ENCODE assay signal across 20 cellular contexts in the genomic region with DNA sequence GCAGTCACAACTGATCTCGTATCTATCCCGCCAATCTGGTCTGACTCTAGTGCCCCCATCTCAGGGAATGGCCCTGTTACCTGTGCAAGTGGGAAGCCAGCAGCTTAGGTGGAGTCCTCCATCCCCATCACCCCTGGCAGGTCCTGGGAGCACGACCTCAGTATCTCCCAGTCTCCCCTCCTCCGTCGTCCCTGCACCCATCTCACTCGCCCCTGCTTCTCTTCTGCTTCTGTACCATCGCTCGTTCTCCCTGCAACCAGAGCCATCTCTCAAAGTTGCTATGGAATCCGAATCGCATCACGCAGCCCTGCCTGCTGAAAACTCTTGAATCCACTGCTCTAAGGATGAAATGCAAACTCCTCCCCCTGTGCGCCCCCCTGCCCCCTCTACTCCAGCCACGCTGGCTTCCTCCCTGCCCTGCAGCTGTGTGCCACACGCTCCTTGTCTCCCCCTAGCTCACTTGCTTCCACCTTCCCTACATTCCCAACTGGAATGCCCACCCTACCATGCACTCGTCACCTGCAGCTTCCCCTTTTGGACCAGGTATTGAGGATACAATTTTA.
DNase-seq lines count a peak whose midpoint lies in the region; ATAC-seq, FAIRE-seq and TF ChIP-seq lines count a peak whose summit lies in the region.
"Had no signal": no experiment of that assay in that cellular context is flagged by ENCODE, and none has a peak within 500 bp of the region (broad histone marks: within the 10 kb centered on the region; RNA-seq: fewer than 3 reads in every experiment).

No MANE protein-coding gene starts in this region.

- WGBS in GM12878 (ENCODE audit: insufficient coverage, insufficient replicate concordance, low lambda C conversion rate, missing lambda C conversion rate), result 91% methylated on average over 15 of the region's 15 CpGs
- 91 to 94% methylated on average over 14 to 15 of the region's 15 CpGs for WGBS in esophagus squamous epithelium, 2 donors

- no peaks in the 10 kb centered on the region for H3K27me3 Mint-ChIP-seq in stimulated activated naive CD8-positive, alpha-beta T cell treated with anti-CD3 and anti-CD28 coated beads, Interleukin-15, Interleukin-2, amounts not matched to agents 100 ng/mL and 50 ng/mL, for 24 hours
- H3K27me3 Mint-ChIP-seq in stimulated activated naive CD8-positive, alpha-beta T cell treated with anti-CD3 and anti-CD28 coated beads, Interleukin-15, amount 100 ng/mL, for 72 hours, result no peaks in the 10 kb centered on the region
- H3K27me3 Mint-ChIP-seq in nephron (ENCODE audit: low read depth), result peaks cover 4% of the 10 kb centered on the region
- H3K27me3 Mint-ChIP-seq: activated CD4-positive, alpha-beta T cell treated with anti-CD3 and anti-CD28 coated beads for 36 hours had no signal

- H3K27me3 ChIP-seq in GM12878 (replicated peaks in 1 of 2; ENCODE audit: control insufficient read depth in 2 of 2, insufficient read depth in 2 of 2, low read length in 1 of 2), result no peaks in the 10 kb centered on the region
- H3K27me3 ChIP-seq in esophagus squamous epithelium, result no peaks in the 10 kb centered on the region
- H3K27me3 ChIP-seq: esophagus muscularis mucosa had no signal

- H3K27ac ChIP-seq in GM12878 (ENCODE audit: control insufficient read depth, insufficient read depth) (peak overlapping the region; percentile 77; the same call in 1 of the 2 replicates), esophagus squamous epithelium (peak overlapping the region in 2 of 4 donors; percentile 47 to 58)

- H3K4me1 Mint-ChIP-seq in stimulated activated naive CD8-positive, alpha-beta T cell treated with anti-CD3 and anti-CD28 coated beads, Interleukin-15, Interleukin-2, amounts not matched to agents 100 ng/mL and 50 ng/mL, for 24 hours (ENCODE audit: low read depth), result peaks cover 17% of the 10 kb centered on the region
- H3K4me1 Mint-ChIP-seq in stimulated activated naive CD8-positive, alpha-beta T cell treated with anti-CD3 and anti-CD28 coated beads, Interleukin-15, amount 100 ng/mL, for 72 hours, result peaks cover 12% of the 10 kb centered on the region
- H3K4me1 Mint-ChIP-seq in nephron, result peaks cover 44% of the 10 kb centered on the region
- H3K4me1 Mint-ChIP-seq: activated CD4-positive, alpha-beta T cell treated with anti-CD3 and anti-CD28 coated beads for 36 hours; activated naive CD4-positive, alpha-beta T cell treated with anti-CD3 and anti-CD28 coated beads, Interleukin-2, amount 10 ng/mL, durations not matched to agents 7 days and 5 days had no signal

- H3K4me2 ChIP-seq in GM12878 (ENCODE audit: control insufficient read depth, insufficient read depth), result peak overlapping the region; percentile 49; the same call in 1 of the 2 replicates

- H3K4me3 ChIP-seq in GM12878, result no peak overlapping the region
- no peak overlapping the region for H3K4me3 ChIP-seq in esophagus squamous epithelium
- H3K4me3 ChIP-seq: esophagus muscularis mucosa, lung had no signal

- SMC1A ChIA-PET in GM12878 (lab: Charles Lee; ENCODE audit: uncharacterized antibody, unreplicated experiment), result interaction anchor here (0.6 to 11.1 kb wide), 9 partner anchors 10 to 173 kb away, joined by 3 to 110 read pairs (median 5); no protein-coding TSS in a partner anchor

- no peak overlapping the region for H3K9ac ChIP-seq in GM12878 (ENCODE audit: control insufficient read depth, insufficient read depth, low read length)

- peaks cover 3% of the 10 kb centered on the region; the same call in 2 of the 3 replicates for H3K9me3 ChIP-seq in GM12878 (replicated peaks; ENCODE audit: control insufficient read depth, insufficient read depth, low read length)
- no peaks in the 10 kb centered on the region for H3K9me3 ChIP-seq in esophagus squamous epithelium

- H3K4me1 ChIP-seq in GM12878 (ENCODE audit: control insufficient read depth, insufficient read depth, low read length) (peaks cover 47% of the 10 kb centered on the region), esophagus squamous epithelium (peaks cover 4 to 35% (median 8%) of the 10 kb centered on the region in 3 donors)

- in situ Hi-C loops in GM12878 (cut with MboI), result no loop called here

- H3K9me3 Mint-ChIP-seq in stimulated activated naive CD8-positive, alpha-beta T cell treated with anti-CD3 and anti-CD28 coated beads, Interleukin-15, Interleukin-2, amounts not matched to agents 100 ng/mL and 50 ng/mL, for 24 hours, result no peaks in the 10 kb centered on the region
- no peaks in the 10 kb centered on the region for H3K9me3 Mint-ChIP-seq in stimulated activated naive CD8-positive, alpha-beta T cell treated with anti-CD3 and anti-CD28 coated beads, Interleukin-15, amount 100 ng/mL, for 72 hours
- peaks cover 3% of the 10 kb centered on the region for H3K9me3 Mint-ChIP-seq in nephron

- BruUV-seq in GM12878 (replicated peaks; lab: Mats Ljungman, UMichigan), result no TSS peak

- intact Hi-C loops in GM12878 (cut with micrococcal nuclease; ENCODE audit: unreplicated experiment), result loop anchor here (5.0 kb wide), 1 partner anchor 75 kb away; no protein-coding TSS in a partner anchor
- intact Hi-C loops in esophagus squamous epithelium (cut with DNase I), result no loop called here

- no peak for TF ChIP-seq CTCF in GM12878 (IDR thresholded peaks at IDR 0.05 in 2 of 3, conservative IDR thresholded peaks at IDR 0.05 in 1 of 3; ENCODE audit: control insufficient read depth in 2 of 3, extremely low read depth in 1 of 3, insufficient read depth in 1 of 3, low read depth in 3 of 3, low read length in 3 of 3)
- TF ChIP-seq CTCF in nephron (IDR thresholded peaks at IDR 0.05; ENCODE audit: unreplicated experiment in 3 of 3), result no peak
- TF ChIP-seq CTCF in esophagus squamous epithelium (IDR thresholded peaks at IDR 0.05), result no peak

- H4K20me1 ChIP-seq in GM12878 (ENCODE audit: control insufficient read depth, insufficient read depth), result no peaks in the 10 kb centered on the region

- RAD21 ChIA-PET in GM12878 (lab: Charles Lee; ENCODE audit: unreplicated experiment), result interaction anchor here (1.5 to 2.0 kb wide), 2 partner anchors 33 to 37 kb away, joined by 5 to 8 read pairs; no protein-coding TSS in a partner anchor

- TF ChIP-seq EP300 in GM12878 (IDR thresholded peaks at IDR 0.05; ENCODE audit: borderline replicate concordance in 1 of 2, control insufficient read depth in 1 of 2, low read depth in 2 of 2, low read length in 2 of 2), result no peak

- POLR2A ChIA-PET in GM12878 (lab: Charles Lee), result interaction anchor here (0.6 to 2.0 kb wide), 3 partner anchors 11 to 53 kb away, joined by 4 to 12 read pairs (median 5); no protein-coding TSS in a partner anchor

- CTCF ChIA-PET in GM12878 (lab: Yijun Ruan, JAX), result interaction anchor here (0.9 to 3.6 kb wide), 4 partner anchors 17 to 214 kb away, joined by 3 to 16 read pairs (median 4); no protein-coding TSS in a partner anchor

- TF ChIP-seq POLR2A in GM12878 (IDR thresholded peaks at IDR 0.05; ENCODE audit: low read depth, low read length) (peak; percentile 43; the same call in 1 of the 2 replicates), esophagus squamous epithelium (IDR thresholded peaks at IDR 0.05) (no peak)

- H3K4me3 Mint-ChIP-seq in stimulated activated naive CD8-positive, alpha-beta T cell treated with anti-CD3 and anti-CD28 coated beads, Interleukin-15, Interleukin-2, amounts not matched to agents 100 ng/mL and 50 ng/mL, for 24 hours, result no peak overlapping the region
- no peak overlapping the region for H3K4me3 Mint-ChIP-seq in stimulated activated naive CD8-positive, alpha-beta T cell treated with anti-CD3 and anti-CD28 coated beads, Interleukin-15, amount 100 ng/mL, for 72 hours
- H3K4me3 Mint-ChIP-seq in nephron, result no peak overlapping the region
- H3K4me3 Mint-ChIP-seq: activated CD4-positive, alpha-beta T cell treated with anti-CD3 and anti-CD28 coated beads for 36 hours; activated naive CD4-positive, alpha-beta T cell treated with anti-CD3 and anti-CD28 coated beads, Interleukin-2, amount 10 ng/mL, durations not matched to agents 7 days and 5 days; naive thymus-derived CD4-positive, alpha-beta T cell had no signal

- DNase-seq in stimulated activated naive CD8-positive, alpha-beta T cell treated with anti-CD3 and anti-CD28 coated beads, Interleukin-15, amount 100 ng/mL, for 72 hours, result no peak
- no peak for DNase-seq in GM12878 (ENCODE audit: low read depth, low spot score)
- DNase-seq in RKO (ENCODE audit: low spot score), result no peak
- DNase-seq in esophagus squamous epithelium (lab: John Stamatoyannopoulos, UW), result no peak
- no peak for DNase-seq in DMS53 treated with DMSO at 0.1 percent for 48 hours (lab: John Stamatoyannopoulos, UW; ENCODE audit: unreplicated experiment)
- DNase-seq: activated CD4-positive, alpha-beta T cell treated with anti-CD3 and anti-CD28 coated beads for 36 hours; activated CD8-positive, alpha-beta memory T cell treated with anti-CD3 and anti-CD28 coated beads, Interleukin-2, amount 50 U/mL, for 48 hours; activated naive CD4-positive, alpha-beta T cell treated with anti-CD3 and anti-CD28 coated beads, Interleukin-2, amount 10 ng/mL, durations not matched to agents 7 days and 5 days; EL; naive thymus-derived CD4-positive, alpha-beta T cell; NCI-H1436 treated with DMSO at 0.1 percent for 48 hours; SHP77 treated with DMSO at 0.1 percent for 48 hours; stimulated activated CD4-positive, alpha-beta T cell treated with anti-CD3 and anti-CD28 coated beads, Interleukin-15, amount 100 ng/mL, for 24 hours; stimulated activated naive CD8-positive, alpha-beta T cell treated with anti-CD3 and anti-CD28 coated beads, Interleukin-15, Interleukin-2, amounts not matched to agents 100 U/mL and 50 U/mL, for 24 hours; T-helper 9 cell had no signal

- ATAC-seq in stimulated activated naive CD8-positive, alpha-beta T cell treated with anti-CD3 and anti-CD28 coated beads, Interleukin-15, amount 100 ng/mL, for 72 hours, result no peak
- ATAC-seq in GM12878 (no peak), HG02870 (IDR thresholded peaks at IDR 0.05; ENCODE audit: unreplicated experiment) (no peak)
- ATAC-seq: activated CD4-positive, alpha-beta T cell treated with anti-CD3 and anti-CD28 coated beads for 36 hours; naive thymus-derived CD4-positive, alpha-beta T cell; stimulated activated naive CD8-positive, alpha-beta T cell treated with anti-CD3 and anti-CD28 coated beads, Interleukin-15, Interleukin-2, amounts not matched to agents 100 U/mL and 50 U/mL, for 24 hours had no signal

- no peaks in the 10 kb centered on the region for H3K79me2 ChIP-seq in GM12878 (ENCODE audit: control insufficient read depth, insufficient read depth, low read length)

- FAIRE-seq in GM12878 (lab: Jason Lieb, UNC), result no peak

- H3K36me3 ChIP-seq in GM12878 (ENCODE audit: control insufficient read depth in 2 of 2, insufficient read depth in 2 of 2, low read length in 1 of 2) (peaks cover 9 to 14% of the 10 kb centered on the region in 2 experiments), esophagus squamous epithelium (peaks cover 12 to 51% (median 17%) of the 10 kb centered on the region in 3 donors)

- TF ChIP-seq RAD21 in GM12878 (IDR thresholded peaks at IDR 0.05; ENCODE audit: insufficient read depth, low read depth, low read length), result no peak

- no peak overlapping the region for H2AFZ ChIP-seq in GM12878 (ENCODE audit: control insufficient read depth, low read depth, low read length)

- H3K36me3 Mint-ChIP-seq in stimulated activated naive CD8-positive, alpha-beta T cell treated with anti-CD3 and anti-CD28 coated beads, Interleukin-15, Interleukin-2, amounts not matched to agents 100 ng/mL and 50 ng/mL, for 24 hours (ENCODE audit: low read depth), result peaks cover 35% of the 10 kb centered on the region
- peaks cover 48% of the 10 kb centered on the region for H3K36me3 Mint-ChIP-seq in nephron (ENCODE audit: low read depth)

- peak overlapping the region; percentile 9 for H3K27ac Mint-ChIP-seq in stimulated activated naive CD8-positive, alpha-beta T cell treated with anti-CD3 and anti-CD28 coated beads, Interleukin-15, Interleukin-2, amounts not matched to agents 100 ng/mL and 50 ng/mL, for 24 hours
- no peak overlapping the region for H3K27ac Mint-ChIP-seq in stimulated activated naive CD8-positive, alpha-beta T cell treated with anti-CD3 and anti-CD28 coated beads, Interleukin-15, amount 100 ng/mL, for 72 hours
- H3K27ac Mint-ChIP-seq in nephron, result peak overlapping the region; percentile 6 to 61 (median 37)
- H3K27ac Mint-ChIP-seq: activated CD4-positive, alpha-beta T cell treated with anti-CD3 and anti-CD28 coated beads for 36 hours; activated naive CD4-positive, alpha-beta T cell treated with anti-CD3 and anti-CD28 coated beads, Interleukin-2, amount 10 ng/mL, durations not matched to agents 7 days and 5 days had no signal

Comparison
In these comparisons a context has a peak if more than half of its experiments do, and no peak if none do; other contexts are left out.
1. H3K27ac Mint-ChIP-seq: peak in stimulated activated naive CD8-positive, alpha-beta T cell treated with anti-CD3 and anti-CD28 coated beads, Interleukin-15, Interleukin-2, amounts not matched to agents 100 ng/mL and 50 ng/mL, for 24 hours (single experiment) and nephron (3 of 3); none in stimulated activated naive CD8-positive, alpha-beta T cell treated with anti-CD3 and anti-CD28 coated beads, Interleukin-15, amount 100 ng/mL, for 72 hours (0 of 2).